Comparison of ENCODE assay signal across 1 cellular context in the genomic region with DNA sequence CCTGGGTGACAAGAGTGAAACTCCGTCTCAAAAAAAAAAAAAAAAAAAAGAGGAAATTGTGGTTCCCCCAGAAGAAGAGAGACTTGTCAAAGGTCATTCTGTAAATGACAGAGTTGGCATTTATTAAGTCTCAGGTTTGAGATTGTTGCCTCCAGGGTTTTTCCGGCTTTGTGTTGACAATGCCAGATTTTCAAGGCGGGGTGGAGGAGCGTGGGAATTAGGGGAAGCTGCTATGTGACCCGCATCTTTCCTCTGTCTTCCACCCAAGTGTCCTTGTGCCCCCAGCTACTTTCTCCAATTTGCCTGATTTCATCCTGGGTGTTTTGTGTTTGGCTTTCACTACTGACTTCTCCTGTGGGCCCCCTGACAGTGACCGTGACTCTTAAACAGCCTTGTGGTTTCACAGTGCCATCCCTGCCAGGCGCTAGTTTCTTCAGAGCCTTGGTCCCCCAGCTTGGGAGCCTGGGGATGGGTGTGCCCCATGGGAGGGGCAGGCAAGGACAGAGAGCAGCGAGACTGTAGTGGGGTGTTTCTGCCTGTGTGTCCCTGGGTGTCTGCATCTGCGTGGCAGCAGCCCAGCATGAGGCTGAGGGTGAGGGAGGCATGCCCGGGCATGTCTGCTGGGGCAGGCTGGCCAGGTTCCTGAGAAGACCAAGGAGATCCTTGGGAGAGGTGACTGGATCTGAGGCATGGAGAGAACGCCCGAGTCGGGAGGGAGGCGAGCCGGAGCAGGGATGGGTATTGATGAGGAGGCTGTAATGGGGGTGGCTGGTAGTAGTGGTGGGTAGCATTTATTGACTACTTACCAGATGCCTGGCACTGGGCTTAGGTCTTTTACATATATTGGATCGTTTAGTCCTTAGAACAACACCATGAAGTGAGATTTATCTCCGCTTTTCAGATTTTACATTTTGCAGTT.
TF ChIP-seq lines count a peak whose summit lies in the region.

No MANE protein-coding gene starts in this region.

TF ChIP-seq in K562, 482 proteins besides CTCF, POLR2A, EP300 and RAD21:
- TF ChIP-seq, protein P1, sequence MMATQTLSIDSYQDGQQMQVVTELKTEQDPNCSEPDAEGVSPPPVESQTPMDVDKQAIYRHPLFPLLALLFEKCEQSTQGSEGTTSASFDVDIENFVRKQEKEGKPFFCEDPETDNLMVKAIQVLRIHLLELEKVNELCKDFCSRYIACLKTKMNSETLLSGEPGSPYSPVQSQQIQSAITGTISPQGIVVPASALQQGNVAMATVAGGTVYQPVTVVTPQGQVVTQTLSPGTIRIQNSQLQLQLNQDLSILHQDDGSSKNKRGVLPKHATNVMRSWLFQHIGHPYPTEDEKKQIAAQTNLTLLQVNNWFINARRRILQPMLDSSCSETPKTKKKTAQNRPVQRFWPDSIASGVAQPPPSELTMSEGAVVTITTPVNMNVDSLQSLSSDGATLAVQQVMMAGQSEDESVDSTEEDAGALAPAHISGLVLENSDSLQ (IDR thresholded peaks at IDR 0.05): peak; percentile 12; the same call in 1 of the 2 replicates
- no peak for TF ChIP-seq MCM7 (IDR thresholded peaks at IDR 0.05)
- TF ChIP-seq, protein P2, sequence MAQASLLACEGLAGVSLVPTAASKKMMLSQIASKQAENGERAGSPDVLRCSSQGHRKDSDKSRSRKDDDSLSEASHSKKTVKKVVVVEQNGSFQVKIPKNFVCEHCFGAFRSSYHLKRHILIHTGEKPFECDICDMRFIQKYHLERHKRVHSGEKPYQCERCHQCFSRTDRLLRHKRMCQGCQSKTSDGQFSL (CRISPR knock-in tag; IDR thresholded peaks at IDR 0.05): 0 out of 2 replicates have a peak, but pooled peaks have one; percentile 6
- TF ChIP-seq, protein P2 (tag; IDR thresholded peaks at IDR 0.05): no peak
